3 cellular contexts compared by ENCODE assay signal in the genomic region with DNA sequence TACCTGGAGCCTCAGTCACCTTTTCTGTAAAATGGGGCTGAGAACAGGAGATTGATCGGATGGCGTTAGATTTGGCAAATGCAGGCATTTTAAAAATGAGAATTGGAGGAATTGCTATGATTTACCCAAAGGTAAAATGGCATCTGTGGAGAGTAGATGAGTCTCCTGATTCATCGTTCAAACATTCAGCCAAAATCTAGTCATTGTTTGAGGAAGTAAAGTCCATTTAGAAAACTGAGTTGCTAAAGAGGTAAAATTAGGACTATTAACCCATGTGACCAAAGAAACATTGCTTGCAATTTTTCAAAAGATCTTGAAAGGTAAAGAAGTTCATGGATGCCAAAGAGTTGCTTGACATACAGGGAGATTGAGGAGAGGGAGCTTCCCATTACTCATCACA.
TF ChIP-seq lines count a peak whose summit lies in the region.

No MANE protein-coding gene starts in this region.

TF ChIP-seq in liver, 16 proteins besides CTCF, POLR2A, EP300 and RAD21:
- TF ChIP-seq FOXA2 (IDR thresholded peaks at IDR 0.05) (no peak), EGR1 (IDR thresholded peaks at IDR 0.05; ENCODE audit: low read depth in 2 of 2) (no peak), RXRA (IDR thresholded peaks at IDR 0.05) (peak in 1 of 2 donors; percentile 63), ZBTB33 (IDR thresholded peaks at IDR 0.05) (no peak), FOXA1 (IDR thresholded peaks at IDR 0.05) (no peak), HNF4A (conservative IDR thresholded peaks at IDR 0.05) (peak; percentile 72 to 82), MAX (IDR thresholded peaks at IDR 0.05) (no peak), SP1 (IDR thresholded peaks at IDR 0.05) (peak; percentile 38), TAF1 (conservative IDR thresholded peaks at IDR 0.05) (no peak), NR2F2 (IDR thresholded peaks at IDR 0.05) (no peak), JUND (IDR thresholded peaks at IDR 0.05) (peak; percentile 42 to 82), YY1 (IDR thresholded peaks at IDR 0.05) (peak; percentile 79), GABPA (IDR thresholded peaks at IDR 0.05 in 1 of 2, conservative IDR thresholded peaks at IDR 0.05 in 1 of 2) (no peak)
- TF ChIP-seq, protein P1, sequence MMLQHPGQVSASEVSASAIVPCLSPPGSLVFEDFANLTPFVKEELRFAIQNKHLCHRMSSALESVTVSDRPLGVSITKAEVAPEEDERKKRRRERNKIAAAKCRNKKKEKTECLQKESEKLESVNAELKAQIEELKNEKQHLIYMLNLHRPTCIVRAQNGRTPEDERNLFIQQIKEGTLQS (IDR thresholded peaks at IDR 0.05): no peak
- TF ChIP-seq, protein P2, sequence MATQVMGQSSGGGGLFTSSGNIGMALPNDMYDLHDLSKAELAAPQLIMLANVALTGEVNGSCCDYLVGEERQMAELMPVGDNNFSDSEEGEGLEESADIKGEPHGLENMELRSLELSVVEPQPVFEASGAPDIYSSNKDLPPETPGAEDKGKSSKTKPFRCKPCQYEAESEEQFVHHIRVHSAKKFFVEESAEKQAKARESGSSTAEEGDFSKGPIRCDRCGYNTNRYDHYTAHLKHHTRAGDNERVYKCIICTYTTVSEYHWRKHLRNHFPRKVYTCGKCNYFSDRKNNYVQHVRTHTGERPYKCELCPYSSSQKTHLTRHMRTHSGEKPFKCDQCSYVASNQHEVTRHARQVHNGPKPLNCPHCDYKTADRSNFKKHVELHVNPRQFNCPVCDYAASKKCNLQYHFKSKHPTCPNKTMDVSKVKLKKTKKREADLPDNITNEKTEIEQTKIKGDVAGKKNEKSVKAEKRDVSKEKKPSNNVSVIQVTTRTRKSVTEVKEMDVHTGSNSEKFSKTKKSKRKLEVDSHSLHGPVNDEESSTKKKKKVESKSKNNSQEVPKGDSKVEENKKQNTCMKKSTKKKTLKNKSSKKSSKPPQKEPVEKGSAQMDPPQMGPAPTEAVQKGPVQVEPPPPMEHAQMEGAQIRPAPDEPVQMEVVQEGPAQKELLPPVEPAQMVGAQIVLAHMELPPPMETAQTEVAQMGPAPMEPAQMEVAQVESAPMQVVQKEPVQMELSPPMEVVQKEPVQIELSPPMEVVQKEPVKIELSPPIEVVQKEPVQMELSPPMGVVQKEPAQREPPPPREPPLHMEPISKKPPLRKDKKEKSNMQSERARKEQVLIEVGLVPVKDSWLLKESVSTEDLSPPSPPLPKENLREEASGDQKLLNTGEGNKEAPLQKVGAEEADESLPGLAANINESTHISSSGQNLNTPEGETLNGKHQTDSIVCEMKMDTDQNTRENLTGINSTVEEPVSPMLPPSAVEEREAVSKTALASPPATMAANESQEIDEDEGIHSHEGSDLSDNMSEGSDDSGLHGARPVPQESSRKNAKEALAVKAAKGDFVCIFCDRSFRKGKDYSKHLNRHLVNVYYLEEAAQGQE (IDR thresholded peaks at IDR 0.05): no peak

TF ChIP-seq in HepG2, 621 proteins besides CTCF, POLR2A, EP300 and RAD21:
- no peak for TF ChIP-seq SNAI1 (CRISPR knock-in tag; IDR thresholded peaks at IDR 0.05; ENCODE audit: borderline replicate concordance)
- no peak for TF ChIP-seq DRAP1 (CRISPR knock-in tag; IDR thresholded peaks at IDR 0.05)
- no peak for TF ChIP-seq BCL3 (CRISPR knock-in tag; IDR thresholded peaks at IDR 0.05)
- no peak for TF ChIP-seq ZNF550 (CRISPR knock-in tag; IDR thresholded peaks at IDR 0.05; ENCODE audit: borderline replicate concordance)
- TF ChIP-seq THAP8 (CRISPR knock-in tag; IDR thresholded peaks at IDR 0.05; ENCODE audit: borderline replicate concordance): no peak

TF ChIP-seq in WTC11, 78 proteins besides CTCF, POLR2A, EP300 and RAD21:
- no peak for TF ChIP-seq ELF4 (CRISPR knock-in tag; IDR thresholded peaks at IDR 0.05; ENCODE audit: low read depth)
- TF ChIP-seq MXD4 (CRISPR knock-in tag; IDR thresholded peaks at IDR 0.05; ENCODE audit: borderline replicate concordance): no peak
- TF ChIP-seq, protein P3, sequence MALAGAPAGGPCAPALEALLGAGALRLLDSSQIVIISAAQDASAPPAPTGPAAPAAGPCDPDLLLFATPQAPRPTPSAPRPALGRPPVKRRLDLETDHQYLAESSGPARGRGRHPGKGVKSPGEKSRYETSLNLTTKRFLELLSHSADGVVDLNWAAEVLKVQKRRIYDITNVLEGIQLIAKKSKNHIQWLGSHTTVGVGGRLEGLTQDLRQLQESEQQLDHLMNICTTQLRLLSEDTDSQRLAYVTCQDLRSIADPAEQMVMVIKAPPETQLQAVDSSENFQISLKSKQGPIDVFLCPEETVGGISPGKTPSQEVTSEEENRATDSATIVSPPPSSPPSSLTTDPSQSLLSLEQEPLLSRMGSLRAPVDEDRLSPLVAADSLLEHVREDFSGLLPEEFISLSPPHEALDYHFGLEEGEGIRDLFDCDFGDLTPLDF (CRISPR knock-in tag; IDR thresholded peaks at IDR 0.05): no peak
- no peak for TF ChIP-seq ZNF219 (CRISPR knock-in tag; IDR thresholded peaks at IDR 0.05; ENCODE audit: borderline replicate concordance)
- no peak for TF ChIP-seq AFF4 (CRISPR knock-in tag; IDR thresholded peaks at IDR 0.05; ENCODE audit: borderline replicate concordance)
- no peak for TF ChIP-seq ZNF423 (CRISPR knock-in tag; IDR thresholded peaks at IDR 0.05)
- no peak for TF ChIP-seq CREB1 (CRISPR knock-in tag; IDR thresholded peaks at IDR 0.05)
- TF ChIP-seq, protein P4, sequence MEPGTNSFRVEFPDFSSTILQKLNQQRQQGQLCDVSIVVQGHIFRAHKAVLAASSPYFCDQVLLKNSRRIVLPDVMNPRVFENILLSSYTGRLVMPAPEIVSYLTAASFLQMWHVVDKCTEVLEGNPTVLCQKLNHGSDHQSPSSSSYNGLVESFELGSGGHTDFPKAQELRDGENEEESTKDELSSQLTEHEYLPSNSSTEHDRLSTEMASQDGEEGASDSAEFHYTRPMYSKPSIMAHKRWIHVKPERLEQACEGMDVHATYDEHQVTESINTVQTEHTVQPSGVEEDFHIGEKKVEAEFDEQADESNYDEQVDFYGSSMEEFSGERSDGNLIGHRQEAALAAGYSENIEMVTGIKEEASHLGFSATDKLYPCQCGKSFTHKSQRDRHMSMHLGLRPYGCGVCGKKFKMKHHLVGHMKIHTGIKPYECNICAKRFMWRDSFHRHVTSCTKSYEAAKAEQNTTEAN (CRISPR knock-in tag; IDR thresholded peaks at IDR 0.05): no peak
- no peak for TF ChIP-seq ERG (CRISPR knock-in tag; IDR thresholded peaks at IDR 0.05)
TF ChIP-seq in WTC11: peak in this region for 0.
